Comparison of ENCODE assay signal across 28 cellular contexts in genomic region chr3:3316523-3316922, GRCh38.
"Had no signal": no experiment of that assay in that cellular context is flagged by ENCODE, and none has a peak within 500 bp of the region (broad histone marks: within the 10 kb centered on the region; RNA-seq: fewer than 3 reads in every experiment).

No MANE protein-coding gene starts in this region.

- DNase-seq: activated B cell treated with CpG ODN at 0.5 μM for 24 hours; activated CD4-positive, alpha-beta memory T cell treated with anti-CD3 and anti-CD28 coated beads for 36 hours; activated CD4-positive, alpha-beta T cell treated with anti-CD3 and anti-CD28 coated beads, Interleukin-2, amount 10 ng/mL, durations not matched to agents 7 days and 5 days; activated CD8-positive, alpha-beta memory T cell treated with anti-CD3 and anti-CD28 coated beads for 24 hours; activated effector memory CD4-positive, alpha-beta T cell treated with anti-CD3 and anti-CD28 coated beads, Interleukin-2, amount 50 U/mL, for 16 hours; activated naive CD4-positive, alpha-beta T cell treated with Interleukin-2 at 50 U/mL for 16 hours; activated naive CD8-positive, alpha-beta T cell treated with anti-CD3 and anti-CD28 coated beads, Interleukin-2, amount 50 U/mL, for 24 hours; activated T-cell treated with anti-CD3 and anti-CD28 coated beads, Interleukin-2, amount 50 U/mL, for 4 hours; amniotic stem cell; body of pancreas; central memory CD4-positive, alpha-beta T cell; Kasumi-1; NCI-H1092; NCI-H1417 treated with DMSO at 0.1 percent for 48 hours; NCI-H1694; NCI-H2029; NCI-H2107; NCI-H510A treated with DMSO at 0.1 percent for 48 hours; PC-3; SHP77; T-helper 2 cell; T1000 had no signal

- H3K27ac Mint-ChIP-seq: activated B cell treated with CpG ODN at 0.5 μM for 24 hours; activated CD4-positive, alpha-beta memory T cell treated with anti-CD3 and anti-CD28 coated beads for 36 hours; activated CD4-positive, alpha-beta T cell treated with anti-CD3 and anti-CD28 coated beads, Interleukin-2, amount 10 ng/mL, durations not matched to agents 7 days and 5 days; activated naive CD4-positive, alpha-beta T cell treated with anti-CD3 and anti-CD28 coated beads, Interleukin-2, amount 50 U/mL, for 72 hours; activated naive CD8-positive, alpha-beta T cell treated with anti-CD3 and anti-CD28 coated beads, Interleukin-2, amount 50 U/mL, for 24 hours had no signal

- H3K27me3 ChIP-seq: ascending aorta, body of pancreas, SJSA1 had no signal

- H3K4me1 Mint-ChIP-seq: activated B cell treated with CpG ODN at 0.5 μM for 24 hours; activated CD4-positive, alpha-beta T cell treated with anti-CD3 and anti-CD28 coated beads, Interleukin-2, amount 10 ng/mL, durations not matched to agents 7 days and 5 days; activated naive CD8-positive, alpha-beta T cell treated with anti-CD3 and anti-CD28 coated beads, Interleukin-2, amount 50 U/mL, for 24 hours had no signal

- H3K9me3 ChIP-seq: ascending aorta, SJSA1 had no signal

- FAIRE-seq: bronchial epithelial cell, K562, RCC 7860 had no signal

- H3K4me3 ChIP-seq: ascending aorta, body of pancreas, K562, SJSA1 had no signal

- H3K36me3 Mint-ChIP-seq: activated CD4-positive, alpha-beta memory T cell treated with anti-CD3 and anti-CD28 coated beads for 36 hours had no signal

- H3K36me3 ChIP-seq: ascending aorta, SJSA1 had no signal

- H3K27me3 Mint-ChIP-seq: activated B cell treated with CpG ODN at 0.5 μM for 24 hours; activated CD4-positive, alpha-beta memory T cell treated with anti-CD3 and anti-CD28 coated beads for 36 hours; activated CD4-positive, alpha-beta T cell treated with anti-CD3 and anti-CD28 coated beads, Interleukin-2, amount 10 ng/mL, durations not matched to agents 7 days and 5 days; activated naive CD8-positive, alpha-beta T cell treated with anti-CD3 and anti-CD28 coated beads, Interleukin-2, amount 50 U/mL, for 24 hours had no signal

- ATAC-seq: activated naive CD4-positive, alpha-beta T cell treated with anti-CD3 and anti-CD28 coated beads, Interleukin-2, amount 50 U/mL, for 72 hours; activated naive CD8-positive, alpha-beta T cell treated with anti-CD3 and anti-CD28 coated beads, Interleukin-2, amount 50 U/mL, for 24 hours; activated T-cell treated with anti-CD3 and anti-CD28 coated beads, Interleukin-2, amount 50 U/mL, for 4 hours; body of pancreas; K562; PC-3 had no signal

- H3K4me3 Mint-ChIP-seq: activated B cell treated with CpG ODN at 0.5 μM for 24 hours; activated CD4-positive, alpha-beta memory T cell treated with anti-CD3 and anti-CD28 coated beads for 36 hours; activated CD4-positive, alpha-beta T cell treated with anti-CD3 and anti-CD28 coated beads, Interleukin-2, amount 10 ng/mL, durations not matched to agents 7 days and 5 days; activated naive CD8-positive, alpha-beta T cell treated with anti-CD3 and anti-CD28 coated beads, Interleukin-2, amount 50 U/mL, for 24 hours; activated T-cell treated with anti-CD3 and anti-CD28 coated beads, Interleukin-2, amount 50 U/mL, for 4 hours had no signal

- H3K27ac ChIP-seq: ascending aorta, body of pancreas, SJSA1 had no signal

- H3K9me3 Mint-ChIP-seq: activated CD4-positive, alpha-beta T cell treated with anti-CD3 and anti-CD28 coated beads, Interleukin-2, amount 10 ng/mL, durations not matched to agents 7 days and 5 days; activated T-cell treated with anti-CD3 and anti-CD28 coated beads, Interleukin-2, amount 50 U/mL, for 4 hours had no signal

- H3K4me1 ChIP-seq: ascending aorta, body of pancreas, SJSA1 had no signal
